In the genomic region with DNA sequence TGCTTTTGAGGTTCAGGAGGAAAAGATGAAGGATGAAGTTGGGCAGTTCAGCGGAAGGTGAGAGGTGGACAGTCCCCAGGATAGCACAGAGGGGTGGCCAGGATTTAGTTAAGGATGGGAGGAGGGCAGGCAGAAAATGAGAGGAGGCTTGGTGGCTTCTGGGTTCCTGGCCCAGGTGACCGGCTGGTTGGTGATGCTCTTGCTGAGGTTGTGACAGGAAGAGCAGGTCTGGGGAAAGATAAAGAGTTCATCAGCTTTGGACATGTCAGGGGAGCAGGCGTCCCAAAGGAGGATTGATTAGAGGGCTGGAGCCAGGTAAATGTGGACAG, we compare ENCODE assay signal across 25 cellular contexts. TPM values are rescaled to one million over a fixed set of nuclear protein-coding genes. Genes with fewer than 3 reads are reported as not detected.
"Had no signal": no experiment of that assay in that cellular context is flagged by ENCODE, and none has a peak within 500 bp of the region (broad histone marks: within the 10 kb centered on the region; RNA-seq: fewer than 3 reads in every experiment).

No MANE protein-coding gene starts in this region.

- H3K36me3 ChIP-seq: prostate gland, right atrium auricular region, stomach, upper lobe of right lung, WERI-Rb-1 had no signal

- H3K4me1 Mint-ChIP-seq: activated naive CD8-positive, alpha-beta T cell treated with anti-CD3 and anti-CD28 coated beads, Interleukin-2, amount 10 ng/mL, durations not matched to agents 7 days and 5 days; endodermal cell had no signal

- H3K27ac ChIP-seq: epithelial cell of prostate, foreskin keratinocyte, prostate gland, right atrium auricular region, stomach, upper lobe of right lung, WERI-Rb-1 had no signal

- DNase-seq: activated CD4-positive, alpha-beta memory T cell treated with anti-CD3 and anti-CD28 coated beads, Interleukin-2, amount 10 ng/mL, durations not matched to agents 7 days and 5 days; activated CD4-positive, alpha-beta T cell treated with anti-CD3 and anti-CD28 coated beads for 4 hours; activated CD8-positive, alpha-beta memory T cell treated with anti-CD3 and anti-CD28 coated beads, Interleukin-2, amount 10 ng/mL, durations not matched to agents 7 days and 5 days; activated naive CD4-positive, alpha-beta T cell treated with Interleukin-2 at 50 U/mL for 16 hours; activated naive CD8-positive, alpha-beta T cell treated with anti-CD3 and anti-CD28 coated beads, Interleukin-2, amount 10 ng/mL, durations not matched to agents 7 days and 5 days; amygdala; dorsolateral prefrontal cortex; endodermal cell; foreskin keratinocyte; hypothalamus; midbrain; stimulated activated CD4-positive, alpha-beta T cell treated with anti-CD3 and anti-CD28 coated beads, Interleukin-12 subunit alpha, Interleukin-12 subunit beta, amount 100 ng/mL, for 4 hours; stimulated activated CD4-positive, alpha-beta T cell treated with anti-CD3 and anti-CD28 coated beads, Interleukin-2, amount 100 ng/mL, for 24 hours; SW 1271; T-helper 2 cell; upper lobe of right lung; WERI-Rb-1 had no signal

- ATAC-seq: activated CD8-positive, alpha-beta memory T cell treated with anti-CD3 and anti-CD28 coated beads, Interleukin-2, amount 10 ng/mL, durations not matched to agents 7 days and 5 days; foreskin keratinocyte; left lobe of liver; upper lobe of right lung had no signal

- H3K4me3 Mint-ChIP-seq: activated CD4-positive, alpha-beta memory T cell treated with anti-CD3 and anti-CD28 coated beads, Interleukin-2, amount 10 ng/mL, durations not matched to agents 7 days and 5 days; activated CD8-positive, alpha-beta memory T cell treated with anti-CD3 and anti-CD28 coated beads, Interleukin-2, amount 10 ng/mL, durations not matched to agents 7 days and 5 days; activated naive CD8-positive, alpha-beta T cell treated with anti-CD3 and anti-CD28 coated beads, Interleukin-2, amount 10 ng/mL, durations not matched to agents 7 days and 5 days; endodermal cell had no signal

- H3K4me3 ChIP-seq: dorsolateral prefrontal cortex, lung, prostate gland, right atrium auricular region, stomach, upper lobe of right lung had no signal

- H3K27ac Mint-ChIP-seq: activated CD4-positive, alpha-beta memory T cell treated with anti-CD3 and anti-CD28 coated beads, Interleukin-2, amount 10 ng/mL, durations not matched to agents 7 days and 5 days; activated CD8-positive, alpha-beta memory T cell treated with anti-CD3 and anti-CD28 coated beads, Interleukin-2, amount 10 ng/mL, durations not matched to agents 7 days and 5 days; activated naive CD8-positive, alpha-beta T cell treated with anti-CD3 and anti-CD28 coated beads, Interleukin-2, amount 10 ng/mL, durations not matched to agents 7 days and 5 days; endodermal cell had no signal

- H3K36me3 Mint-ChIP-seq: activated CD8-positive, alpha-beta memory T cell treated with anti-CD3 and anti-CD28 coated beads, Interleukin-2, amount 10 ng/mL, durations not matched to agents 7 days and 5 days; activated naive CD8-positive, alpha-beta T cell treated with anti-CD3 and anti-CD28 coated beads, Interleukin-2, amount 10 ng/mL, durations not matched to agents 7 days and 5 days had no signal

- H3K4me1 ChIP-seq: prostate gland had no signal

- H3K27me3 Mint-ChIP-seq: activated CD4-positive, alpha-beta memory T cell treated with anti-CD3 and anti-CD28 coated beads, Interleukin-2, amount 10 ng/mL, durations not matched to agents 7 days and 5 days had no signal

- H3K9me3 Mint-ChIP-seq: activated CD4-positive, alpha-beta memory T cell treated with anti-CD3 and anti-CD28 coated beads, Interleukin-2, amount 10 ng/mL, durations not matched to agents 7 days and 5 days; activated naive CD8-positive, alpha-beta T cell treated with anti-CD3 and anti-CD28 coated beads, Interleukin-2, amount 10 ng/mL, durations not matched to agents 7 days and 5 days; endodermal cell had no signal

- H3K27me3 ChIP-seq: dorsolateral prefrontal cortex, foreskin keratinocyte, right atrium auricular region, upper lobe of right lung had no signal

- H3K9me3 ChIP-seq: prostate gland, right atrium auricular region, stomach, upper lobe of right lung had no signal

RNA-seq across cellular contexts. Expression of gene P2RY2, which starts 27.6 kb away (rescaled TPM):
- total RNA-seq: activated CD4-positive, alpha-beta memory T cell treated with anti-CD3 and anti-CD28 coated beads, Interleukin-2, amount 10 ng/mL, durations not matched to agents 7 days and 5 days; activated CD8-positive, alpha-beta memory T cell treated with anti-CD3 and anti-CD28 coated beads, Interleukin-2, amount 10 ng/mL, durations not matched to agents 7 days and 5 days; activated naive CD8-positive, alpha-beta T cell treated with anti-CD3 and anti-CD28 coated beads, Interleukin-2, amount 10 ng/mL, durations not matched to agents 7 days and 5 days; temporal lobe had no signal
- polyA plus RNA-seq: neural cell had no signal
